ENCODE assay signal across 12 cellular contexts in the genomic region with DNA sequence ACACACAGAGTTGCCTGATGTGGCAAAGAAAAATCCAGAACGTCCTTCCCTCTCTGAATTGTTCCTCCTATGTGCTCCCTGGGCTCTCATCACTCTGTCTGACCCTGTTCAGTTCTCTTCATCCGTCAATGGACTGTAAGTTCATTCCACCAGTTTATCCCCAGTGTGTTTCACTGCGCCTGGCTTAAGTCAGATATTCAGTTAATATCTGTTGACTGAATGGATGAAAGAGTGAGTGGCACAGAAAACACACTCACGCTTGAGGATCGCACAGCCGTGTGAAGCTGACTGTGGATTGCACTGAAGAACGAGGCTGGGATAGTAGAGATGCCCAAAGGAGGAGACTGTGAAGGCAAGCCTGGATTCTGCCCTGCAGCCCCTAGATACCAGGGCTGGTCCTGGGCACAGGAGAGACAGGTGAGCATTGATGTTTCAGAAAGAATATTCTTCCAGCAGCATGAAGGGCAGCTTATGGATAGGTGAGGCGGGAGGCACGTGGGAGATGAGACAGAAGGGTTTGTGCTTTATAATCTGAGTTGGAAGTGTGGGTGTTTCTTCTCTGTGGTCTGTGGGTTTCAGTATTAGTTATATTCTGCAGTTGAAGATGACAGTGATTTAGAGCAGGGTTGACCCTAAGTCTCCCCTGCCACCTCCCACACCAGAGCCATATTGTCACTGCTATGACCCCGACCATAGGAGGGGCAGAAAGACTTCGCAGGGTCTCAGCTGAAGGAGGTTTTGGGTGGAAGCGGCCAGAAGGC.
DNase-seq lines count a peak whose midpoint lies in the region; ATAC-seq and TF ChIP-seq lines count a peak whose summit lies in the region.
"Had no signal": no experiment of that assay in that cellular context is flagged by ENCODE, and none has a peak within 500 bp of the region (broad histone marks: within the 10 kb centered on the region; RNA-seq: fewer than 3 reads in every experiment).

No MANE protein-coding gene starts in this region.

- no peak for TF ChIP-seq POLR2A in uterus (IDR thresholded peaks at IDR 0.05)

- H3K27ac ChIP-seq in ACC112 (ENCODE audit: low read depth, low read length) = peak overlapping the region; percentile 98; the same call in 1 of the 2 replicates
- no peak overlapping the region for H3K27ac ChIP-seq in uterus
- H3K27ac ChIP-seq: cardiac muscle cell had no signal

- no peak overlapping the region for H2AFZ ChIP-seq in ACC112 (ENCODE audit: low read length, unreplicated experiment)

- H3K27me3 ChIP-seq in ACC112 (ENCODE audit: insufficient read depth, low read length) (no peaks in the 10 kb centered on the region), uterus (no peaks in the 10 kb centered on the region)
- H3K27me3 ChIP-seq: cardiac muscle cell had no signal

- DNase-seq in HPDE6-E6E7 (ENCODE audit: extremely low spot score) = no peak
- DNase-seq in NCI-H128 (lab: John Stamatoyannopoulos, UW; ENCODE audit: unreplicated experiment) = no peak
- DNase-seq in uterus = no peak
- no peak for DNase-seq in GDM1 (lab: John Stamatoyannopoulos, UW)
- DNase-seq: CD4-positive, alpha-beta memory T cell; NCI-H524 treated with DMSO at 0.1 percent for 48 hours had no signal

- TF ChIP-seq CTCF in uterus (IDR thresholded peaks at IDR 0.05) = no peak

- ATAC-seq in GM18873 (IDR thresholded peaks at IDR 0.05; ENCODE audit: low FRiP score, unreplicated experiment) (peak; percentile 99), HG02571 (IDR thresholded peaks at IDR 0.05; ENCODE audit: unreplicated experiment) (peak; percentile 98), HG03520 (IDR thresholded peaks at IDR 0.05; ENCODE audit: unreplicated experiment) (peak; percentile 99)

- H3K79me2 ChIP-seq in ACC112 (ENCODE audit: control insufficient read depth, insufficient read depth, low read length, unreplicated experiment) = no peaks in the 10 kb centered on the region

- intact Hi-C loops in uterus (cut with DNase I; ENCODE audit: low total_unique reads) = no loop called here

- H3K36me3 ChIP-seq in ACC112 (ENCODE audit: insufficient read depth, low read length) = no peaks in the 10 kb centered on the region
- H3K36me3 ChIP-seq in uterus = no peaks in the 10 kb centered on the region
- H3K36me3 ChIP-seq: cardiac muscle cell, HAP-1 had no signal

- H3K4me3 ChIP-seq in ACC112 (ENCODE audit: low read depth, low read length) = no peak overlapping the region
- H3K4me3 ChIP-seq in uterus = no peak overlapping the region
- H3K4me3 ChIP-seq: cardiac muscle cell, HAP-1 had no signal

- no peaks in the 10 kb centered on the region for H3K9me3 ChIP-seq in uterus
- H3K9me3 ChIP-seq: HAP-1 had no signal

- H3K4me1 ChIP-seq in ACC112 (ENCODE audit: control insufficient read depth, insufficient read depth, low read length, unreplicated experiment) = peaks cover 47% of the 10 kb centered on the region
- H3K4me1 ChIP-seq in uterus = no peaks in the 10 kb centered on the region
- H3K4me1 ChIP-seq: HAP-1 had no signal
